Comparison of ENCODE assay signal across 32 cellular contexts in the genomic region with DNA sequence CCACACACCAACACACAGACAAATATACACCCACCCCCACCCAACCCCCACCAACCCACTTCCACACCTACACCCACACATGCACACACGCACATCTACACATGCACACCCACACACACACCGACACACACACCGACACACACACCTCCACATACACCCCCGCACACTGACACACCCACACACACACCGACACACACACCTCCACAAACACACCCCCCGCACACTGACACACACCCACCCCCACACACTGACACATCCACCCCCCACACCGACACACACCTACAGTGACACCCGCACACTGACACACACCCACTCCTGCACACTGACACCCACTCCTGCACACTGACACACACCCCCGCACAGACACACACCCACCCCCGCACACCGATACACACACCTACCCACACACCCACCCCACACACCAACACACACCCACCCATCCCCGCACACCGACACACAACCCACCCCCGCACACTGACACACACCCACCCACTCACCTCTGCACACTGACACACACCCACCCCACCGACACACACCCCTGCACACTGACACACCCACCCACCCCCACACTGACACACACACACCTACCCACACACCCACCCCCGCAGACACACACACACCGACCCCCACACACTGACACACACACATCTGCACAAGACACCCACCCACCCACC. TPM values are rescaled to one million over a fixed set of nuclear protein-coding genes. Genes with fewer than 3 reads are reported as not detected.
DNase-seq lines count a peak whose midpoint lies in the region; ATAC-seq, FAIRE-seq and TF ChIP-seq lines count a peak whose summit lies in the region.
"Had no signal": no experiment of that assay in that cellular context is flagged by ENCODE, and none has a peak within 500 bp of the region (broad histone marks: within the 10 kb centered on the region; RNA-seq: fewer than 3 reads in every experiment).

No MANE protein-coding gene starts in this region.

- H3K9ac ChIP-seq in endodermal cell (ENCODE audit: extremely low read depth, low read length, poor library complexity, severe bottlenecking), result no peak overlapping the region

- H3K4me1 ChIP-seq in right cardiac atrium (ENCODE audit: control insufficient read depth, insufficient read depth, low read length) (peaks cover 2% of the 10 kb centered on the region), mucosa of descending colon (ENCODE audit: low read depth) (peaks cover 26% of the 10 kb centered on the region), endodermal cell (ENCODE audit: control insufficient read depth, insufficient read depth, low read length) (no peaks in the 10 kb centered on the region)

- peak; percentile 21 to 51 (median 33) for DNase-seq in right cardiac atrium
- no peak for DNase-seq in cardiac septum (ENCODE audit: low spot score)
- peak in 2 of 3 donors; percentile 18 to 40 for DNase-seq in mucosa of descending colon
- DNase-seq in retina, result no peak
- no peak for DNase-seq in GM03348 (ENCODE audit: low spot score)
- DNase-seq in endodermal cell, result no peak
- no peak for DNase-seq in HTR-8/SVneo (ENCODE audit: insufficient read length, low spot score)
- DNase-seq: activated CD4-positive, alpha-beta memory T cell treated with anti-CD3 and anti-CD28 coated beads, Interleukin-2, amount 10 ng/mL, durations not matched to agents 7 days and 5 days; activated CD4-positive, alpha-beta T cell treated with anti-CD3 and anti-CD28 coated beads for 1 hour; activated CD8-positive, alpha-beta memory T cell treated with anti-CD3 and anti-CD28 coated beads, Interleukin-2, amount 50 U/mL, for 4 hours; activated naive CD4-positive, alpha-beta T cell; activated naive CD8-positive, alpha-beta T cell treated with anti-CD3 and anti-CD28 coated beads, Interleukin-2, amount 50 U/mL, for 24 hours; cerebellar nuclear complex; dorsolateral prefrontal cortex; H9; mammary epithelial cell; NCI-H1436; NCI-H2081 treated with DMSO at 0.1 percent for 48 hours; NCI-H2227 treated with DMSO at 0.1 percent for 48 hours; NCI-H526 treated with DMSO at 0.1 percent for 48 hours; PC-9; SIG-M5; sigmoid colon; stimulated activated CD4-positive, alpha-beta T cell treated with anti-CD3 and anti-CD28 coated beads, Interleukin-4, amount 100 ng/mL, for 1 hour had no signal

- H3K4me1 Mint-ChIP-seq in endodermal cell, result no peaks in the 10 kb centered on the region
- H3K4me1 Mint-ChIP-seq: activated CD4-positive, alpha-beta memory T cell treated with anti-CD3 and anti-CD28 coated beads, Interleukin-2, amount 10 ng/mL, durations not matched to agents 7 days and 5 days; B cell had no signal

- no peak for ATAC-seq in right cardiac atrium
- ATAC-seq in mucosa of descending colon, result no peak
- ATAC-seq: CD8-positive, alpha-beta T cell had no signal

- H3K27ac ChIP-seq in right cardiac atrium (ENCODE audit: low read length) (no peak overlapping the region), VCaP (peak overlapping the region; percentile 69), endodermal cell (ENCODE audit: low read depth, low read length) (no peak overlapping the region)
- H3K27ac ChIP-seq: upper lobe of left lung had no signal

- H3K9me3 Mint-ChIP-seq in endodermal cell, result peaks cover 2% of the 10 kb centered on the region
- H3K9me3 Mint-ChIP-seq: CD8-positive, alpha-beta T cell; H9; T-helper 2 cell treated with Interferon-gamma antibody and Interleukin-4, amounts not matched to agents 5 μg/mL and 100 μg/mL, for 36 hours had no signal

- intact Hi-C loops in right cardiac atrium (cut with DNase I) (no loop called here), cardiac septum (cut with DNase I) (no loop called here), mucosa of descending colon (cut with DNase I, micrococcal nuclease) (no loop called here)

- FAIRE-seq in HTR-8/SVneo (lab: Jason Lieb, UNC), result no peak
- FAIRE-seq: frontal cortex had no signal

- TF ChIP-seq CTCF in VCaP (conservative IDR thresholded peaks at IDR 0.05) (no peak), mucosa of descending colon (IDR thresholded peaks at IDR 0.05) (no peak), endodermal cell (conservative IDR thresholded peaks at IDR 0.05) (no peak)

- H3K9me3 ChIP-seq in right cardiac atrium (ENCODE audit: control insufficient read depth, low read length) (no peaks in the 10 kb centered on the region), mucosa of descending colon (no peaks in the 10 kb centered on the region), endodermal cell (ENCODE audit: control insufficient read depth, low read length) (no peaks in the 10 kb centered on the region)
- H3K9me3 ChIP-seq: sigmoid colon, upper lobe of left lung had no signal

- H3K27me3 ChIP-seq in right cardiac atrium (ENCODE audit: control insufficient read depth, insufficient read depth), result no peaks in the 10 kb centered on the region
- peaks cover 41% of the 10 kb centered on the region for H3K27me3 ChIP-seq in endodermal cell (ENCODE audit: control insufficient read depth, insufficient read depth, low read length, poor library complexity, severe bottlenecking)

- no peaks in the 10 kb centered on the region for H3K36me3 ChIP-seq in mucosa of descending colon (ENCODE audit: low read depth)
- no peaks in the 10 kb centered on the region for H3K36me3 ChIP-seq in endodermal cell (ENCODE audit: control insufficient read depth, insufficient read depth, low read length)
- H3K36me3 ChIP-seq: sigmoid colon, upper lobe of left lung had no signal

- 88% methylated on average over 17 of the region's 17 CpGs for WGBS in right cardiac atrium
- 86 to 94% methylated on average over 1 to 13 of the region's 17 CpGs for WGBS in endodermal cell (ENCODE audit: insufficient coverage in 1 of 2, insufficient read length in 1 of 2), 2 experiments

- H3K27ac Mint-ChIP-seq in endodermal cell, result no peak overlapping the region
- H3K27ac Mint-ChIP-seq: activated CD4-positive, alpha-beta memory T cell treated with anti-CD3 and anti-CD28 coated beads, Interleukin-2, amount 10 ng/mL, durations not matched to agents 7 days and 5 days; CD8-positive, alpha-beta T cell; T-helper 2 cell treated with Interferon-gamma antibody and Interleukin-4, amounts not matched to agents 5 μg/mL and 100 μg/mL, for 36 hours had no signal

- no peak overlapping the region for H3K4me3 ChIP-seq in right cardiac atrium (ENCODE audit: low read length)
- H3K4me3 ChIP-seq in mucosa of descending colon, result no peak overlapping the region
- no peak overlapping the region for H3K4me3 ChIP-seq in endodermal cell (ENCODE audit: low read length)
- H3K4me3 ChIP-seq: upper lobe of left lung had no signal

- H3K4me3 Mint-ChIP-seq in endodermal cell, result no peak overlapping the region
- H3K4me3 Mint-ChIP-seq: activated CD4-positive, alpha-beta memory T cell treated with anti-CD3 and anti-CD28 coated beads, Interleukin-2, amount 10 ng/mL, durations not matched to agents 7 days and 5 days; B cell; T-helper 2 cell treated with Interferon-gamma antibody and Interleukin-4, amounts not matched to agents 5 μg/mL and 100 μg/mL, for 36 hours had no signal

- H3K27me3 Mint-ChIP-seq in endodermal cell (ENCODE audit: insufficient read depth), result peaks cover 30% of the 10 kb centered on the region

- no peaks in the 10 kb centered on the region for H3K36me3 Mint-ChIP-seq in endodermal cell (ENCODE audit: low read depth)
- H3K36me3 Mint-ChIP-seq: CD8-positive, alpha-beta T cell had no signal

RNA-seq across cellular contexts. Expression of a gene that starts 31.1 kb away (rescaled TPM):
- total RNA-seq in right cardiac atrium (10 to 100 TPM; 17.4 to 21.7 (median 20.3) TPM), cardiac septum (28.1 TPM), mucosa of descending colon (10 to 100 TPM; 14.7 to 19.3 (median 16.9) TPM), endodermal cell (10 to 100 TPM; 51.0 to 93.3 TPM)
- polyA plus RNA-seq in right cardiac atrium, result 19.2 TPM
- polyA plus RNA-seq in endodermal cell (2013, experiment 1 of 2), result 33.2 TPM
- polyA plus RNA-seq in endodermal cell (2013, experiment 2 of 2), result 31.8 TPM

RNA-seq across cellular contexts. Expression of a gene that starts 49.3 kb away (rescaled TPM):
- total RNA-seq in right cardiac atrium, result under 1 TPM in 2 of 4 donors, not detected in 2; 0.36 to 0.37 TPM
- polyA plus RNA-seq in right cardiac atrium, result 0.34 TPM
- 0.22 TPM for total RNA-seq in cardiac septum
- 1 to 10 TPM in 2 of 3 donors, under 1 TPM in 1; 0.85 to 2.8 (median 1.9) TPM for total RNA-seq in mucosa of descending colon
- 1 to 10 TPM in 1 of 2 donors, under 1 TPM in 1; 0.55 to 1.0 TPM for total RNA-seq in endodermal cell
- polyA plus RNA-seq in endodermal cell (2013, experiment 1 of 2), result 0.21 TPM
- 0.08 TPM for polyA plus RNA-seq in endodermal cell (2013, experiment 2 of 2)
- total RNA-seq: endothelial cell of umbilical vein, LHCN-M2, mammary epithelial cell, sigmoid colon had no signal
- polyA plus RNA-seq: mammary epithelial cell had no signal

RNA-seq across cellular contexts. Expression of a gene that starts 55.6 kb away (rescaled TPM):
- total RNA-seq in right cardiac atrium (10 to 100 TPM; 14.7 to 17.4 (median 17.1) TPM), cardiac septum (12.9 TPM), mucosa of descending colon (10 to 100 TPM; 29.7 to 45.7 (median 33.4) TPM), endodermal cell (10 to 100 TPM; 22.4 to 25.6 TPM)
- 8.5 TPM for polyA plus RNA-seq in right cardiac atrium
- polyA plus RNA-seq in endodermal cell (2013, experiment 1 of 2), result 4.3 TPM
- 3.6 TPM for polyA plus RNA-seq in endodermal cell (2013, experiment 2 of 2)

Comparison
In these comparisons a context has a peak if more than half of its experiments do, and no peak if none do; other contexts are left out.
1. DNase-seq: peak in right cardiac atrium (3 of 3) and mucosa of descending colon (2 of 3); none in cardiac septum (single experiment), retina (single experiment), GM03348 (single experiment), endodermal cell (single experiment) and HTR-8/SVneo (single experiment).